ENCODE assay signal across 14 cellular contexts in the genomic region with DNA sequence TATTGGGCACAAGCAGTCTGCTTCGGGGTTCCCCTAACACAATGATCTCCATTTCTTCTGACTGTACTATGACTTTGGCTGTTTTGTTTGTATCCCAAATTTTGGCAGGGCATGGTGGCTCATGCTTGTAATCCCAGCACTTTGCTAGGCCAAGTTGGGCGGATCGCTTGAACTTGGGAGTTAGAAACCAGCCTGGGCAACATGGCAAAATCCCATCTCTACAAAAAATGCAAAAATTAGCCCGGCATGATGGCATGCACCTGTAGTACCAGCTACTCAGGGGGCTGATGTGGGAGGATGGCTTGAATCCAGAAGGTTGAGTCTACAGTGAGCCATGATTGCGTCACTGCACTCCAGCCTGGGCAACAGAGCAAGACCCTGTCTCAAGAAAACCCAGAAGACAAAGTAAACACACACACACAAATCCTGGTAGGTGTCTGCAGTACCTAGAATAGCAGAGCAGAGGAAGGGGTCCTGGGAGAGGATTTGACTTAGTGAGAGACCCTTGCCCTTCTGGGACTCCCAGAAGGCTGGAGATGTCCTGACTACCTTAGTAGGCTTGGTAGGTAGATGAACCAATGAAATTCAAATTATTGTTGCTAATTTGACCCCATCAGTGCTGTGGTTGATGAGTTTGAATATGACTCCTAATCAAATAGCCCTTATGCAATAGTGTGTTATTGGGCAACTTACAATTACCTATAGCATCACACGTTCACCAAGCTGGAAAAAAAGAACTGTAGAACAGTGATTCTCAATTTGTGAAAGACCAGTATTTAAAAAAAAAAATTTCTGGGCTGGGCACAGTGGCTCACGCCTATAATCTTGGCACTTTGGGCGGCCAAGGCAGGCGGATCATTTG. TPM values are rescaled to one million over a fixed set of nuclear protein-coding genes. Genes with fewer than 3 reads are reported as not detected.
DNase-seq lines count a peak whose midpoint lies in the region; ATAC-seq and TF ChIP-seq lines count a peak whose summit lies in the region.
"Had no signal": no experiment of that assay in that cellular context is flagged by ENCODE, and none has a peak within 500 bp of the region (broad histone marks: within the 10 kb centered on the region; RNA-seq: fewer than 3 reads in every experiment).

No MANE protein-coding gene starts in this region.

- H3K18ac ChIP-seq in mesendoderm (ENCODE audit: low read length): peak overlapping the region; percentile 89

- H3K4ac ChIP-seq in mesendoderm (ENCODE audit: low read depth, low read length): peak overlapping the region; percentile 56

- H2BK120ac ChIP-seq in mesendoderm (ENCODE audit: low read depth, low read length): peak overlapping the region; percentile 95

- H3K36me3 Mint-ChIP-seq in HFFc6 (ENCODE audit: low read depth): no peaks in the 10 kb centered on the region
- H3K36me3 Mint-ChIP-seq in activated naive CD8-positive, alpha-beta T cell: no peaks in the 10 kb centered on the region

- H2BK5ac ChIP-seq in mesendoderm (ENCODE audit: low read length): peak overlapping the region; percentile 75

- no peak for TF ChIP-seq CTCF in HFFc6 (IDR thresholded peaks at IDR 0.05)

- ATAC-seq in GM18505 (IDR thresholded peaks at IDR 0.05; ENCODE audit: unreplicated experiment) (no peak), HG02763 (IDR thresholded peaks at IDR 0.05; ENCODE audit: unreplicated experiment) (no peak)
- ATAC-seq: naive thymus-derived CD8-positive, alpha-beta T cell had no signal

- no peaks in the 10 kb centered on the region for H3K9me3 ChIP-seq in BLaER1
- H3K9me3 ChIP-seq: transverse colon had no signal

- H3K4me3 ChIP-seq in BLaER1 (no peak overlapping the region), mesendoderm (ENCODE audit: low read length) (no peak overlapping the region)
- H3K4me3 ChIP-seq: transverse colon had no signal

- no peak overlapping the region for H4K5ac ChIP-seq in mesendoderm (ENCODE audit: low read length)

- no peak overlapping the region for H2AK5ac ChIP-seq in mesendoderm (ENCODE audit: low read length)

- peak overlapping the region; percentile 99 for H3K27ac Mint-ChIP-seq in HFFc6
- peak overlapping the region; percentile 70 for H3K27ac Mint-ChIP-seq in activated naive CD8-positive, alpha-beta T cell

- no peak overlapping the region for H3K4me2 ChIP-seq in BLaER1
- H3K4me2 ChIP-seq in mesendoderm (ENCODE audit: low read length): no peak overlapping the region
- H3K4me2 ChIP-seq: KMS-11 had no signal

- H2BK15ac ChIP-seq in mesendoderm (replicated peaks; ENCODE audit: low read depth): peak overlapping the region; percentile 42

- peak overlapping the region; percentile 57; the same call in 1 of the 2 replicates for H3K4me3 Mint-ChIP-seq in HFFc6
- H3K4me3 Mint-ChIP-seq in activated naive CD8-positive, alpha-beta T cell: no peak overlapping the region
- H3K4me3 Mint-ChIP-seq: naive thymus-derived CD8-positive, alpha-beta T cell had no signal

- no peaks in the 10 kb centered on the region for H3K36me3 ChIP-seq in BLaER1
- no peaks in the 10 kb centered on the region for H3K36me3 ChIP-seq in mesendoderm (ENCODE audit: control insufficient read depth, insufficient read depth, low read length)
- H3K36me3 ChIP-seq: transverse colon had no signal

- H3K9ac ChIP-seq in BLaER1 (no peak overlapping the region), mesendoderm (ENCODE audit: low read length) (no peak overlapping the region)
- H3K9ac ChIP-seq: KMS-11 had no signal

- peak overlapping the region; percentile 93 for H4K8ac ChIP-seq in mesendoderm (ENCODE audit: low read depth, low read length)

- TF ChIP-seq POLR2A in GM18505 (IDR thresholded peaks at IDR 0.05; ENCODE audit: borderline replicate concordance, extremely low read depth, insufficient read depth, insufficient read length): no peak

- peaks cover 3% of the 10 kb centered on the region for H3K27me3 Mint-ChIP-seq in HFFc6 (ENCODE audit: insufficient read depth)
- no peaks in the 10 kb centered on the region for H3K27me3 Mint-ChIP-seq in activated naive CD8-positive, alpha-beta T cell
- H3K27me3 Mint-ChIP-seq: naive thymus-derived CD8-positive, alpha-beta T cell had no signal

- H3K4me1 Mint-ChIP-seq in HFFc6 (ENCODE audit: low read depth): peaks cover 46% of the 10 kb centered on the region
- H3K4me1 Mint-ChIP-seq in activated naive CD8-positive, alpha-beta T cell (ENCODE audit: low read depth): peaks cover 26% of the 10 kb centered on the region

- H4K20me1 ChIP-seq in BLaER1: no peaks in the 10 kb centered on the region

- H3K23ac ChIP-seq in mesendoderm (ENCODE audit: low read length): no peak overlapping the region

- 0 out of 2 replicates have a peak, but pooled peaks cover 4% of the 10 kb centered on the region for H3K9me3 Mint-ChIP-seq in HFFc6
- H3K9me3 Mint-ChIP-seq in activated naive CD8-positive, alpha-beta T cell (ENCODE audit: low read depth): no peaks in the 10 kb centered on the region

- no peaks in the 10 kb centered on the region for H3K79me2 ChIP-seq in mesendoderm (ENCODE audit: control insufficient read depth, insufficient read depth, low read length)

- DNase-seq in HFFc6: no peak
- DNase-seq in mesendoderm: no peak
- DNase-seq in DMS 273 (lab: John Stamatoyannopoulos, UW; ENCODE audit: unreplicated experiment): no peak
- no peak for DNase-seq in NK-92 treated with Interleukin-12 subunit alpha and Interleukin-12 subunit beta, amount 100 ng/mL, for 24 hours (lab: John Stamatoyannopoulos, UW)
- DNase-seq: activated gamma-delta T cell; effector memory CD4-positive, alpha-beta T cell; naive thymus-derived CD8-positive, alpha-beta T cell; SW 1271; transverse colon had no signal

- H3K4me1 ChIP-seq in BLaER1: peaks cover 15% of the 10 kb centered on the region
- peaks cover 2% of the 10 kb centered on the region for H3K4me1 ChIP-seq in mesendoderm (ENCODE audit: control insufficient read depth, low read depth, low read length)
- H3K4me1 ChIP-seq: transverse colon had no signal

- WGBS in mesendoderm (ENCODE audit: extremely low coverage, insufficient coverage, low lambda C conversion rate): no CpG with 5 or more reads among the region's 9 CpGs

- H3K56ac ChIP-seq in mesendoderm (ENCODE audit: low read length): peak overlapping the region; percentile 70

- H3K27me3 ChIP-seq in BLaER1: no peaks in the 10 kb centered on the region
- no peaks in the 10 kb centered on the region for H3K27me3 ChIP-seq in mesendoderm (ENCODE audit: insufficient read depth, low read length, poor library complexity)
- H3K27me3 ChIP-seq: transverse colon had no signal

- H3K27ac ChIP-seq in BLaER1 (peak overlapping the region; percentile 53), mesendoderm (ENCODE audit: low read depth, low read length) (peak overlapping the region; percentile 66)
- H3K27ac ChIP-seq: KMS-11, transverse colon had no signal

- H3K79me1 ChIP-seq in mesendoderm (ENCODE audit: low read length): no peaks in the 10 kb centered on the region

RNA-seq across cellular contexts. Expression of gene AEBP2, which starts 6.8 kb away (rescaled TPM):
- 10 to 100 TPM; 36.8 to 43.4 (median 39.1) TPM for total RNA-seq in HFFc6 (2021; fragmentation: NEBNext Ultra II Directional; extraction: Animal tissue kit (Norgen Biotek cat#: 25700))
- polyA plus RNA-seq in mesendoderm (2013, experiment 1 of 2): 29.6 TPM
- polyA plus RNA-seq in mesendoderm (2013, experiment 2 of 2): 31.3 TPM
